1 cellular context compared by ENCODE assay signal in the genomic region with DNA sequence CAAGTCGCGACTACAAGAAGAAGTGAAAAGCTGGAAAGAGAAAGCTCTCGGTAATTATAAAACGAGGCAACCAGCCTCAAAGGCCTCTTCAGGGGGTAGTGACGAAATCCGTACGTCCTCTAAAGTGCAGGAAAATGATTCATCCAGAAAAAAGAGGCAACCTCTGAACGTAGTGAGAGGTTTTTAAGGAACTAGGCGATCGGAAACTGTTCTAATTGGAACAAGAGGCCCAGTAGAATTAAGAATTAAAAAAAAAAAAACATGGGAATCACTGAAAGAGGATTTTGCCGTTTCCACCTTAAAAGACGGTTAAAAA.
TF ChIP-seq lines count a peak whose summit lies in the region.

No MANE protein-coding gene starts in this region.

TF ChIP-seq in SK-N-SH treated with all-trans-retinoic acid at 6 μM for 48 hours, 23 proteins besides CTCF, POLR2A, EP300 and RAD21 (continued from another document):
- TF ChIP-seq, protein P1, sequence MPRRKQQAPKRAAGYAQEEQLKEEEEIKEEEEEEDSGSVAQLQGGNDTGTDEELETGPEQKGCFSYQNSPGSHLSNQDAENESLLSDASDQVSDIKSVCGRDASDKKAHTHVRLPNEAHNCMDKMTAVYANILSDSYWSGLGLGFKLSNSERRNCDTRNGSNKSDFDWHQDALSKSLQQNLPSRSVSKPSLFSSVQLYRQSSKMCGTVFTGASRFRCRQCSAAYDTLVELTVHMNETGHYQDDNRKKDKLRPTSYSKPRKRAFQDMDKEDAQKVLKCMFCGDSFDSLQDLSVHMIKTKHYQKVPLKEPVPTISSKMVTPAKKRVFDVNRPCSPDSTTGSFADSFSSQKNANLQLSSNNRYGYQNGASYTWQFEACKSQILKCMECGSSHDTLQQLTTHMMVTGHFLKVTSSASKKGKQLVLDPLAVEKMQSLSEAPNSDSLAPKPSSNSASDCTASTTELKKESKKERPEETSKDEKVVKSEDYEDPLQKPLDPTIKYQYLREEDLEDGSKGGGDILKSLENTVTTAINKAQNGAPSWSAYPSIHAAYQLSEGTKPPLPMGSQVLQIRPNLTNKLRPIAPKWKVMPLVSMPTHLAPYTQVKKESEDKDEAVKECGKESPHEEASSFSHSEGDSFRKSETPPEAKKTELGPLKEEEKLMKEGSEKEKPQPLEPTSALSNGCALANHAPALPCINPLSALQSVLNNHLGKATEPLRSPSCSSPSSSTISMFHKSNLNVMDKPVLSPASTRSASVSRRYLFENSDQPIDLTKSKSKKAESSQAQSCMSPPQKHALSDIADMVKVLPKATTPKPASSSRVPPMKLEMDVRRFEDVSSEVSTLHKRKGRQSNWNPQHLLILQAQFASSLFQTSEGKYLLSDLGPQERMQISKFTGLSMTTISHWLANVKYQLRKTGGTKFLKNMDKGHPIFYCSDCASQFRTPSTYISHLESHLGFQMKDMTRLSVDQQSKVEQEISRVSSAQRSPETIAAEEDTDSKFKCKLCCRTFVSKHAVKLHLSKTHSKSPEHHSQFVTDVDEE (CRISPR knock-in tag; IDR thresholded peaks at IDR 0.05): no peak
- TF ChIP-seq ISL1 (CRISPR knock-in tag; IDR thresholded peaks at IDR 0.05): no peak
- TF ChIP-seq SNAI2 (CRISPR knock-in tag; IDR thresholded peaks at IDR 0.05): no peak
